ENCODE assay signal across 31 cellular contexts in genomic region chr18:11798271-11798670, GRCh38.
"Had no signal": no experiment of that assay in that cellular context is flagged by ENCODE, and none has a peak within 500 bp of the region (broad histone marks: within the 10 kb centered on the region; RNA-seq: fewer than 3 reads in every experiment).

No MANE protein-coding gene starts in this region.

- H3K36me3 ChIP-seq: neural progenitor cell, ovary, spleen, suprapubic skin, thoracic aorta, thyroid gland, tibial nerve, upper lobe of left lung, vagina had no signal

- H3K4me1 Mint-ChIP-seq: nephron; stimulated activated memory B cell treated with anti-CD40 and anti-IgM and Interleukin-4, amounts not matched to agents 10 μg/mL and 1 μg/mL and 100 μg/mL, for 72 hours; stimulated activated naive CD8-positive, alpha-beta T cell treated with anti-CD3 and anti-CD28 coated beads, Interleukin-15, amount 100 ng/mL, for 72 hours had no signal

- H3K4me1 ChIP-seq: neural progenitor cell, parathyroid adenoma, psoas muscle, spleen, suprapubic skin, thyroid gland, tibial nerve, upper lobe of left lung, vagina had no signal

- H3K79me2 ChIP-seq: parathyroid adenoma had no signal

- ATAC-seq: natural killer cell; psoas muscle; right cardiac atrium; sciatic nerve; stimulated activated memory B cell treated with anti-CD40 and anti-IgM and Interleukin-4, amounts not matched to agents 10 μg/mL and 1 μg/mL and 100 μg/mL, for 72 hours; stimulated activated naive CD8-positive, alpha-beta T cell treated with anti-CD3 and anti-CD28 coated beads, Interleukin-15, amount 100 ng/mL, for 72 hours; stimulated activated naive CD8-positive, alpha-beta T cell treated with anti-CD3 and anti-CD28 coated beads, Interleukin-15, Interleukin-2, amounts not matched to agents 100 U/mL and 50 U/mL, for 24 hours had no signal

- H2AFZ ChIP-seq: neural progenitor cell, parathyroid adenoma had no signal

- H3K27me3 Mint-ChIP-seq: progenitor cell of endocrine pancreas; stimulated activated naive CD8-positive, alpha-beta T cell treated with anti-CD3 and anti-CD28 coated beads, Interleukin-15, amount 100 ng/mL, for 72 hours had no signal

- H3K4me3 Mint-ChIP-seq: natural killer cell; nephron; neural progenitor cell; stimulated activated memory B cell treated with anti-CD40 and anti-IgM and Interleukin-4, amounts not matched to agents 10 μg/mL and 1 μg/mL and 100 μg/mL, for 72 hours; stimulated activated naive CD8-positive, alpha-beta T cell treated with anti-CD3 and anti-CD28 coated beads, Interleukin-15, amount 100 ng/mL, for 72 hours had no signal

- H3K36me3 Mint-ChIP-seq: natural killer cell; stimulated activated memory B cell treated with anti-CD40 and anti-IgM and Interleukin-4, amounts not matched to agents 10 μg/mL and 1 μg/mL and 100 μg/mL, for 72 hours had no signal

- H3K27me3 ChIP-seq: neural progenitor cell, ovary, spleen, suprapubic skin, thyroid gland, tibial nerve, upper lobe of left lung, vagina had no signal

- FAIRE-seq: urothelium cell line had no signal

- H3K4me3 ChIP-seq: neural progenitor cell, ovary, psoas muscle, skin epidermis, smooth muscle cell, spleen, suprapubic skin, thoracic aorta, thyroid gland, tibial nerve, upper lobe of left lung, vagina had no signal

- H3K9me3 Mint-ChIP-seq: natural killer cell; nephron; neural progenitor cell; stimulated activated memory B cell treated with anti-CD40 and anti-IgM and Interleukin-4, amounts not matched to agents 10 μg/mL and 1 μg/mL and 100 μg/mL, for 72 hours; stimulated activated naive CD8-positive, alpha-beta T cell treated with anti-CD3 and anti-CD28 coated beads, Interleukin-15, amount 100 ng/mL, for 72 hours had no signal

- H3K9ac ChIP-seq: neural progenitor cell, parathyroid adenoma had no signal

- H3K27ac ChIP-seq: neural progenitor cell, ovary, parathyroid adenoma, psoas muscle, skin epidermis, spleen, suprapubic skin, thoracic aorta, thyroid gland, tibial nerve, upper lobe of left lung, vagina had no signal

- DNase-seq: natural killer cell; occipital lobe; ovary; posterior cingulate gyrus; psoas muscle; right cardiac atrium; spleen; stimulated activated CD4-positive, alpha-beta T cell treated with anti-CD3 and anti-CD28 coated beads, Interleukin-12 subunit alpha, Interleukin-12 subunit beta, amount 100 ng/mL, for 4 hours; stimulated activated CD4-positive, alpha-beta T cell treated with anti-CD3 and anti-CD28 coated beads, Interleukin-1b, Interleukin-23, amount 100 ng/mL, for 48 hours; stimulated activated CD4-positive, alpha-beta T cell treated with anti-CD3 and anti-CD28 coated beads, Interleukin-4, amount 100 ng/mL, for 1 hour; stimulated activated CD4-positive, alpha-beta T cell treated with anti-CD3 and anti-CD28 coated beads, Interleukin-4, amount 100 ng/mL, for 4 hours; stimulated activated CD8-positive, alpha-beta memory T cell treated with anti-CD3 and anti-CD28 coated beads, Interleukin-4, amount 100 ng/mL, for 48 hours; stimulated activated naive CD4-positive, alpha-beta T cell; stimulated activated naive CD8-positive, alpha-beta T cell treated with anti-CD3 and anti-CD28 coated beads, Interleukin-15, amount 100 ng/mL, for 72 hours; stimulated activated naive CD8-positive, alpha-beta T cell treated with anti-CD3 and anti-CD28 coated beads, Interleukin-15, Interleukin-2, amounts not matched to agents 100 U/mL and 50 U/mL, for 24 hours; substantia nigra; thyroid gland; upper lobe of left lung had no signal

- H3K27ac Mint-ChIP-seq: natural killer cell; nephron; neural progenitor cell; progenitor cell of endocrine pancreas; stimulated activated memory B cell treated with anti-CD40 and anti-IgM and Interleukin-4, amounts not matched to agents 10 μg/mL and 1 μg/mL and 100 μg/mL, for 72 hours; stimulated activated naive CD8-positive, alpha-beta T cell treated with anti-CD3 and anti-CD28 coated beads, Interleukin-15, amount 100 ng/mL, for 72 hours had no signal

- H3K4me2 ChIP-seq: neural progenitor cell, smooth muscle cell had no signal

- H3K9me3 ChIP-seq: ovary, psoas muscle, spleen, suprapubic skin, thoracic aorta, thyroid gland, tibial nerve, upper lobe of left lung, vagina had no signal
